In the genomic region with DNA sequence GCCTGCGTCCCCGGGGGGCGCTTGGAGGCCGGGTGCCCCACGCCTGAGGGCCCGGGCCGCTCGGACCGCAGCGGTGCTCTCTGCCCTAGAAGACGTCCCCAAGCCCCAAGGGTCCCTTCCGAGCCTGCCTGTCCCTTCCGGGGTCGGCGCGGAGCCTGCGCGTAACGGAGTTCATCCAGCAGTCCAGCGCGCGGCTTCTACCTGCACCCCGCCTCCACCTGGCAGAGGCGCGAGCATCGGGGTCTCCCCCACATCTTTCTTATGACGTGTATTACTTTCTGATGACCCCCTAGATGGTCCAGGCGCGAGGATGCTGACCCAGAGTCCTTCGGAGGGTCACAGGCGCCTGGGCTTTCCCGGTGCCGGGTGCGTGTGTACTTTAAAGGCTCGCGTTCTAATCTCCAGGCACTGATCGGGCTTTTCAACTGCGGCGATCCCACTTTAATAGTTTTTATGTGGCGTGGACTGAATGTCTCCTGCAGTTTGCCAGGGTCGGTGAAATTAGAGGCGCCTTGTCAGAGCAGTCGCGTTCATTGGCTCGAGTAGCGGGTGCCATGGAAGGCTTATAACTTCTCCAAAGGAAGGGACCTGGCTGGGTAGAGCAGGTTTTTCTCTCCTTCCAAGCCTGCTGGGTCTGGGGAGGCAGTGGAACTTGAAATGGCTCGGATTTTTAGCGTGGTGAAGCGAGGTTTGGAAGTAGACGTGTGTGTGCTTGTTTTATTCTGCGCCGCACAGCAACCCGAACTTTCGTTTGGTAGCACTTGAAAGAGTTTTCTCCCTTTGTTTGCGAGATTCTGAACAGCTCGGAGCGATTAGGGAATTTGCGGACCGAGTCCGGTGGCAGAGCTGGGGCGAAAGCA, we compare ENCODE assay signal across 8 cellular contexts. TPM values are rescaled to one million over a fixed set of nuclear protein-coding genes. Genes with fewer than 3 reads are reported as not detected.
DNase-seq lines count a peak whose midpoint lies in the region; ATAC-seq and TF ChIP-seq lines count a peak whose summit lies in the region.

No MANE protein-coding gene starts in this region.

- H4K20me1 ChIP-seq in PC-9 (ENCODE audit: insufficient read depth) = no peaks in the 10 kb centered on the region

- no peaks in the 10 kb centered on the region for H3F3A ChIP-seq in PC-9 (ENCODE audit: insufficient read depth, low read depth)

- no peaks in the 10 kb centered on the region for H3K9me2 ChIP-seq in PC-9 (ENCODE audit: insufficient read depth)

- H3K9me3 ChIP-seq in PC-9 (ENCODE audit: insufficient read depth, low read depth) = no peaks in the 10 kb centered on the region
- no peaks in the 10 kb centered on the region for H3K9me3 ChIP-seq in gastroesophageal sphincter

- ATAC-seq in gastroesophageal sphincter (peak; percentile 7), GM21786 (IDR thresholded peaks at IDR 0.05; ENCODE audit: unreplicated experiment) (no peak)

- no peak overlapping the region for H3K27ac ChIP-seq in PC-9
- H3K27ac ChIP-seq in gastroesophageal sphincter = peak overlapping the region in 3 of 4 donors; percentile 24 to 81 (median 54)

- TF ChIP-seq POLR2A in gastroesophageal sphincter (IDR thresholded peaks at IDR 0.05) = no peak

- H3K79me2 ChIP-seq in PC-9 (ENCODE audit: low read depth) = no peaks in the 10 kb centered on the region

- no peaks in the 10 kb centered on the region for H3K36me3 ChIP-seq in PC-9 (ENCODE audit: low read depth)
- H3K36me3 ChIP-seq in gastroesophageal sphincter = no peaks in the 10 kb centered on the region

- H3K27me3 ChIP-seq in PC-9 (ENCODE audit: insufficient read depth, low read depth) (peaks cover 26% of the 10 kb centered on the region; the same call in 1 of the 2 replicates), gastroesophageal sphincter (peaks cover 59% of the 10 kb centered on the region)

- TF ChIP-seq CTCF in PC-9 (conservative IDR thresholded peaks at IDR 0.05) = no peak
- no peak for TF ChIP-seq CTCF in gastroesophageal sphincter (IDR thresholded peaks at IDR 0.05)

- 2 to 5% methylated on average over 22 to 27 of the region's 61 CpGs for whole genome bisulfite sequencing in gastroesophageal sphincter (ENCODE audit: low coverage in 1 of 2), 2 donors

- TF ChIP-seq EP300 in gastroesophageal sphincter (IDR thresholded peaks at IDR 0.05) = no peak

- peak overlapping the region; percentile 95 for H3K4me2 ChIP-seq in PC-9

- POLR2A ChIA-PET in PC-9 (lab: Charles Lee; ENCODE audit: unreplicated experiment) = interaction anchor here (0.7 kb wide), 1 partner anchor 154 kb away, joined by 5 read pairs; no protein-coding TSS in a partner anchor

- H3K4me3 ChIP-seq in PC-9 = peak overlapping the region; percentile 69
- H3K4me3 ChIP-seq in gastroesophageal sphincter = peak overlapping the region; percentile 19 to 59

- CTCF ChIA-PET in PC-9 (lab: Charles Lee) = no interaction called here

- intact Hi-C loops in PC-9 (cut with micrococcal nuclease; ENCODE audit: unreplicated experiment) = loop anchor here (1.0 to 10.0 kb wide), 5 partner anchors 98 to 280 kb away; no protein-coding TSS in a partner anchor

- H3K4me1 ChIP-seq in PC-9 (replicated peaks; ENCODE audit: insufficient read depth) (peaks cover 19% of the 10 kb centered on the region), gastroesophageal sphincter (peaks cover 0 to 31% (median 18%) of the 10 kb centered on the region in 3 donors)

- peak; percentile 38 for DNase-seq in ELR (ENCODE audit: low read depth)
- peak in 1 of 2 experiments; percentile 31 for DNase-seq in PC-9
- peak; percentile 32 for DNase-seq in pons (ENCODE audit: low spot score)
- no peak for DNase-seq in DMS153 (lab: John Stamatoyannopoulos, UW)
- DNase-seq in NCI-H510A (lab: John Stamatoyannopoulos, UW) = no peak
- DNase-seq in mucosa of gallbladder (ENCODE audit: low spot score) = no peak

- peak overlapping the region; percentile 98 for H2AFZ ChIP-seq in PC-9

- no TSS peak for BruUV-seq in PC-9 (replicated peaks; lab: Mats Ljungman, UMichigan)

RNA-seq across cellular contexts. Expression of a gene that starts 1.0 kb away (rescaled TPM):
- total RNA-seq in PC-9 (2021) = 9.8 and 10.6 TPM in 2 replicates
- total RNA-seq in gastroesophageal sphincter = 1 to 10 TPM; 1.4 to 3.1 (median 1.6) TPM
- total RNA-seq in mucosa of gallbladder = 0.17 TPM

Comparison
In these comparisons a context has a peak if more than half of its experiments do, and no peak if none do; other contexts are left out.
1. DNase-seq: peak in ELR (single experiment) and pons (single experiment); none in DMS153 (single experiment), NCI-H510A (single experiment) and mucosa of gallbladder (single experiment).